36 cellular contexts compared by ENCODE assay signal in the genomic region with DNA sequence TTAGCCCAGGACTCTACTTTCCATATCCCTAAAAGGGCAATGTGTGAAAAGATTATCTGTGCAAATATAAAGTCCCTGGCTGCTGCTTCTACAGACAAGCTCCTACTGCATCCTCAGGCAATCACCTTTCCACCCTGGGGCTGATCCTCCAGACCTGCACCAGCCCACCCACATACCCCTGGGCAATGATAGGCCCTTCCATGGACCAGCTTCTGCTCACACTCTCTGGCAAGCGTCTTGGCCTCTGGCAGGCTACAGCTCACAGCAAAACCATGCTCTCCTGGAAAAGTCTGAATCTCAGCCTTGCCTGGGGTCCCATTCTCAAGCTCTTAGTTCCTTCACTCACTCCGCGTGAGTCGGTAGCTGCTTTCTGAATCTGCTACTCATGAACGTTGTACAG.
"Had no signal": no experiment of that assay in that cellular context is flagged by ENCODE, and none has a peak within 500 bp of the region (broad histone marks: within the 10 kb centered on the region; RNA-seq: fewer than 3 reads in every experiment).

No MANE protein-coding gene starts in this region.

- H3K4me3 Mint-ChIP-seq: activated B cell treated with CpG ODN at 0.5 μM for 24 hours; activated CD4-positive, alpha-beta memory T cell treated with anti-CD3 and anti-CD28 coated beads for 36 hours; activated CD4-positive, alpha-beta T cell treated with anti-CD3 and anti-CD28 coated beads, Interleukin-2, amount 10 ng/mL, durations not matched to agents 24 days and 14 days; activated CD8-positive, alpha-beta T cell treated with anti-CD3 and anti-CD28 coated beads for 36 hours; activated naive CD4-positive, alpha-beta T cell treated with anti-CD3 and anti-CD28 coated beads for 36 hours; activated naive CD8-positive, alpha-beta T cell treated with anti-CD3 and anti-CD28 coated beads for 36 hours; activated T-cell treated with anti-CD3 and anti-CD28 coated beads, Interleukin-2, amount 50 U/mL, for 4 hours; activated T-cell treated with anti-CD3 and anti-CD28 coated beads, Interleukin-2, amount 50 U/mL, for 72 hours; activated T-helper 1 cell treated with anti-CD3 and anti-CD28 coated beads, Interleukin-12 subunit alpha, Interleukin-12 subunit beta, Interleukin-2, Interleukin-4 antibody, amounts not matched to agents 30 ng/mL and 10 ng/mL and 1 ng/mL, durations not matched to agents 14 hours and 24 hours and 36 hours; activated T-helper 17 cell treated with anti-CD3 and anti-CD28 coated beads, Interleukin-2, amount 50 U/mL, for 72 hours; central memory CD8-positive, alpha-beta T cell; T-helper 1 cell treated with Interleukin-12 subunit alpha and Interleukin-12 subunit beta and Interleukin-4 antibody, amounts not matched to agents 30 μg/mL and 1 μg/mL, for 36 hours; T-helper 2 cell treated with Interferon-gamma antibody and Interleukin-4, amounts not matched to agents 5 μg/mL and 100 μg/mL, for 36 hours had no signal

- H3K36me3 Mint-ChIP-seq: activated CD4-positive, alpha-beta memory T cell treated with anti-CD3 and anti-CD28 coated beads for 36 hours had no signal

- H3K4me1 ChIP-seq: adrenal gland, breast epithelium had no signal

- H3K4me1 Mint-ChIP-seq: activated CD4-positive, alpha-beta T cell treated with anti-CD3 and anti-CD28 coated beads, Interleukin-2, amount 10 ng/mL, durations not matched to agents 24 days and 14 days; activated T-helper 17 cell treated with anti-CD3 and anti-CD28 coated beads, Interleukin-2, amount 50 U/mL, for 72 hours had no signal

- H3K36me3 ChIP-seq: adrenal gland, brain microvascular endothelial cell, breast epithelium had no signal

- H3K9me3 Mint-ChIP-seq: activated CD4-positive, alpha-beta T cell treated with anti-CD3 and anti-CD28 coated beads, Interleukin-2, amount 10 ng/mL, durations not matched to agents 24 days and 14 days; activated naive CD4-positive, alpha-beta T cell treated with anti-CD3 and anti-CD28 coated beads, Interleukin-2, amount 50 U/mL, for 72 hours; central memory CD8-positive, alpha-beta T cell; T-helper 2 cell treated with Interferon-gamma antibody and Interleukin-4, amounts not matched to agents 5 μg/mL and 100 μg/mL, for 36 hours had no signal

- H3K9me3 ChIP-seq: adrenal gland, body of pancreas had no signal

- H3K27ac ChIP-seq: adrenal gland, body of pancreas, brain microvascular endothelial cell, breast epithelium, VCaP had no signal

- ATAC-seq: activated CD8-positive, alpha-beta T cell treated with anti-CD3 and anti-CD28 coated beads for 36 hours; activated naive CD4-positive, alpha-beta T cell treated with anti-CD3 and anti-CD28 coated beads, Interleukin-2, amount 50 U/mL, for 72 hours; activated T-cell treated with anti-CD3 and anti-CD28 coated beads, Interleukin-2, amount 50 U/mL, for 4 hours; activated T-cell treated with anti-CD3 and anti-CD28 coated beads, Interleukin-2, amount 50 U/mL, for 72 hours; activated T-helper 17 cell treated with anti-CD3 and anti-CD28 coated beads, Interleukin-2, amount 50 U/mL, for 72 hours; body of pancreas had no signal

- H3K4me3 ChIP-seq: adrenal gland, body of pancreas, breast epithelium had no signal

- DNase-seq: activated B cell treated with CpG ODN at 0.5 μM for 24 hours; activated CD4-positive, alpha-beta memory T cell treated with anti-CD3 and anti-CD28 coated beads for 36 hours; activated CD4-positive, alpha-beta T cell treated with anti-CD3 and anti-CD28 coated beads for 4 hours; activated CD4-positive, alpha-beta T cell treated with anti-CD3 and anti-CD28 coated beads, Interleukin-2, amount 10 ng/mL, durations not matched to agents 24 days and 14 days; activated CD4-positive, alpha-beta T cell treated with anti-CD3 and anti-CD28 coated beads, Interleukin-2, amount 50 U/mL, for 1 hour; activated CD4-positive, alpha-beta T cell treated with anti-CD3 and anti-CD28 coated beads, Interleukin-2, amount 50 U/mL, for 4 hours; activated CD4-positive, CD25-positive, alpha-beta regulatory T cell treated with anti-CD3 and anti-CD28 coated beads, Interleukin-2, amount 50 U/mL, for 72 hours; activated CD8-positive, alpha-beta memory T cell treated with anti-CD3 and anti-CD28 coated beads, Interleukin-2, amount 50 U/mL, for 4 hours; activated CD8-positive, alpha-beta T cell treated with anti-CD3 and anti-CD28 coated beads for 36 hours; activated effector memory CD4-positive, alpha-beta T cell treated with anti-CD3 and anti-CD28 coated beads, Interleukin-2, amount 50 U/mL, for 16 hours; activated gamma-delta T cell treated with Interleukin-2 at 50 U/mL for 16 hours; activated naive CD4-positive, alpha-beta T cell; activated naive CD4-positive, alpha-beta T cell treated with anti-CD3 and anti-CD28 coated beads for 36 hours; activated naive CD4-positive, alpha-beta T cell treated with anti-CD3 and anti-CD28 coated beads, Interleukin-2, amount 50 U/mL, for 16 hours; activated naive CD8-positive, alpha-beta T cell treated with anti-CD3 and anti-CD28 coated beads for 36 hours; activated T-cell treated with anti-CD3 and anti-CD28 coated beads for 4 hours; activated T-cell treated with anti-CD3 and anti-CD28 coated beads, Interleukin-2, amount 50 U/mL, for 1 hour; activated T-cell treated with anti-CD3 and anti-CD28 coated beads, Interleukin-2, amount 50 U/mL, for 4 hours; activated T-cell treated with anti-CD3 and anti-CD28 coated beads, Interleukin-2, amount 50 U/mL, for 72 hours; adrenal gland; amniotic stem cell; aorta; body of pancreas; brain microvascular endothelial cell; caudate nucleus; T-helper 1 cell; T-helper 2 cell; T-helper 9 cell had no signal

- H3K27ac Mint-ChIP-seq: activated B cell treated with CpG ODN at 0.5 μM for 24 hours; activated CD4-positive, alpha-beta memory T cell treated with anti-CD3 and anti-CD28 coated beads for 36 hours; activated CD4-positive, alpha-beta T cell treated with anti-CD3 and anti-CD28 coated beads, Interleukin-2, amount 10 ng/mL, durations not matched to agents 24 days and 14 days; activated CD8-positive, alpha-beta T cell treated with anti-CD3 and anti-CD28 coated beads for 36 hours; activated naive CD4-positive, alpha-beta T cell treated with anti-CD3 and anti-CD28 coated beads for 36 hours; activated naive CD4-positive, alpha-beta T cell treated with anti-CD3 and anti-CD28 coated beads, Interleukin-2, amount 50 U/mL, for 72 hours; activated naive CD8-positive, alpha-beta T cell treated with anti-CD3 and anti-CD28 coated beads for 36 hours; activated T-cell treated with anti-CD3 and anti-CD28 coated beads, Interleukin-2, amount 50 U/mL, for 72 hours; activated T-helper 1 cell treated with anti-CD3 and anti-CD28 coated beads, Interleukin-12 subunit alpha, Interleukin-12 subunit beta, Interleukin-2, Interleukin-4 antibody, amounts not matched to agents 30 ng/mL and 10 ng/mL and 1 ng/mL, durations not matched to agents 14 hours and 24 hours and 36 hours; activated T-helper 17 cell treated with anti-CD3 and anti-CD28 coated beads, Interleukin-2, amount 50 U/mL, for 72 hours; T-helper 1 cell treated with Interleukin-12 subunit alpha and Interleukin-12 subunit beta and Interleukin-4 antibody, amounts not matched to agents 30 μg/mL and 1 μg/mL, for 36 hours; T-helper 2 cell treated with Interferon-gamma antibody and Interleukin-4, amounts not matched to agents 5 μg/mL and 100 μg/mL, for 36 hours had no signal
